ENCODE assay signal across 16 cellular contexts in the genomic region with DNA sequence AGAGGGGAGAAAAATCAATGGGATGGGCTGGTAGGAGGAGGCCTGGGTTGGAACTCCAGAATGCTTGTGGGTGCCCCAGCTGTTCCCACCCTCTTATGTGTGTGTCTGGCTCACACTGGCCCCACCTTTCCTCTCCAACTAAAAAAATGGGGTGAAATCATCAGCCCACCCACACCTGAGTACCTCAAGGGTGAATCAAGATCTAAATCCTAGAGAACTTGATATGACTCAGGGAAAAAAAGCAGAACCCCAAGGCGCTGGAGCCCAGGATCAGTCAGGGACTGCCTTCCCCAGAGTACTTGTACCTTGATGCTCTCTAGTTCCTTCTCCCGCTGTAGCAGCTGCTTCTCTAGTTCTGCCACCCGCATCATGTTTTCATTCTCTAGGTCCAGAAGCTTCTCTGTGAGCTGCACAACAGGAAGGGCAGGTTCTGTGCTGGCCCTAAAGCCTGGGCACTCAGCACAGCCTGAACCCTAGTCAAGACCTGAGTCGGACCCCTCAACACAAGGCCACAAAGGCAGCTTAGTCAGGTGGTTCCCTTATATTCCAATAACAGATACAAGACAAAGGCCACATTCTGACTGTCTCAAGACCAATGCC. TPM values are rescaled to one million over a fixed set of nuclear protein-coding genes. Genes with fewer than 3 reads are reported as not detected.
"Had no signal": no experiment of that assay in that cellular context is flagged by ENCODE, and none has a peak within 500 bp of the region (broad histone marks: within the 10 kb centered on the region; RNA-seq: fewer than 3 reads in every experiment).

No MANE protein-coding gene starts in this region.

- H3K27ac Mint-ChIP-seq: activated CD4-positive, alpha-beta memory T cell treated with anti-CD3 and anti-CD28 coated beads, Interleukin-2, amount 10 ng/mL, durations not matched to agents 7 days and 5 days; activated CD4-positive, alpha-beta T cell treated with anti-CD3 and anti-CD28 coated beads for 36 hours had no signal

- H3K27ac ChIP-seq: body of pancreas, heart left ventricle, prostate gland, right lobe of liver, thoracic aorta, vagina had no signal

- H3K9me3 Mint-ChIP-seq: activated CD4-positive, alpha-beta memory T cell treated with anti-CD3 and anti-CD28 coated beads, Interleukin-2, amount 10 ng/mL, durations not matched to agents 7 days and 5 days; activated naive CD4-positive, alpha-beta T cell treated with anti-CD3 and anti-CD28 coated beads, Interleukin-2, amount 50 U/mL, for 72 hours; nephron; stimulated activated naive CD8-positive, alpha-beta T cell treated with anti-CD3 and anti-CD28 coated beads, Interleukin-15, amount 100 ng/mL, for 72 hours had no signal

- H3K27me3 Mint-ChIP-seq: activated CD4-positive, alpha-beta memory T cell treated with anti-CD3 and anti-CD28 coated beads, Interleukin-2, amount 10 ng/mL, durations not matched to agents 7 days and 5 days; activated CD4-positive, alpha-beta T cell treated with anti-CD3 and anti-CD28 coated beads for 36 hours; stimulated activated naive CD8-positive, alpha-beta T cell treated with anti-CD3 and anti-CD28 coated beads, Interleukin-15, amount 100 ng/mL, for 72 hours had no signal

- ATAC-seq: activated CD4-positive, alpha-beta T cell treated with anti-CD3 and anti-CD28 coated beads for 36 hours; activated naive CD4-positive, alpha-beta T cell treated with anti-CD3 and anti-CD28 coated beads, Interleukin-2, amount 50 U/mL, for 72 hours; body of pancreas; heart left ventricle; left lobe of liver; right lobe of liver; stimulated activated naive CD8-positive, alpha-beta T cell treated with anti-CD3 and anti-CD28 coated beads, Interleukin-15, amount 100 ng/mL, for 72 hours had no signal

- DNase-seq: activated CD4-positive, alpha-beta memory T cell treated with anti-CD3 and anti-CD28 coated beads, Interleukin-2, amount 10 ng/mL, durations not matched to agents 7 days and 5 days; activated CD4-positive, alpha-beta T cell treated with anti-CD3 and anti-CD28 coated beads for 36 hours; activated CD8-positive, alpha-beta memory T cell treated with anti-CD3 and anti-CD28 coated beads, Interleukin-2, amount 50 U/mL, for 48 hours; amniotic stem cell; body of pancreas; right lobe of liver; stimulated activated CD4-positive, alpha-beta T cell treated with anti-CD3 and anti-CD28 coated beads, Interleukin-2, amount 100 ng/mL, for 24 hours; stimulated activated naive CD8-positive, alpha-beta T cell treated with anti-CD3 and anti-CD28 coated beads, Interleukin-15, amount 100 ng/mL, for 72 hours; T-helper 9 cell had no signal

- H3K4me3 Mint-ChIP-seq: activated CD4-positive, alpha-beta memory T cell treated with anti-CD3 and anti-CD28 coated beads, Interleukin-2, amount 10 ng/mL, durations not matched to agents 7 days and 5 days; activated CD4-positive, alpha-beta T cell treated with anti-CD3 and anti-CD28 coated beads for 36 hours; nephron; stimulated activated naive CD8-positive, alpha-beta T cell treated with anti-CD3 and anti-CD28 coated beads, Interleukin-15, amount 100 ng/mL, for 72 hours had no signal

- H3K4me1 ChIP-seq: body of pancreas, prostate gland, right lobe of liver, vagina had no signal

- H3K27me3 ChIP-seq: body of pancreas, heart left ventricle, right lobe of liver, vagina had no signal

RNA-seq across cellular contexts. Expression of gene FAM186B, which starts 47.6 kb away (rescaled TPM):
- total RNA-seq: activated CD4-positive, alpha-beta memory T cell treated with anti-CD3 and anti-CD28 coated beads, Interleukin-2, amount 10 ng/mL, durations not matched to agents 7 days and 5 days; vagina had no signal
